In the genomic region with DNA sequence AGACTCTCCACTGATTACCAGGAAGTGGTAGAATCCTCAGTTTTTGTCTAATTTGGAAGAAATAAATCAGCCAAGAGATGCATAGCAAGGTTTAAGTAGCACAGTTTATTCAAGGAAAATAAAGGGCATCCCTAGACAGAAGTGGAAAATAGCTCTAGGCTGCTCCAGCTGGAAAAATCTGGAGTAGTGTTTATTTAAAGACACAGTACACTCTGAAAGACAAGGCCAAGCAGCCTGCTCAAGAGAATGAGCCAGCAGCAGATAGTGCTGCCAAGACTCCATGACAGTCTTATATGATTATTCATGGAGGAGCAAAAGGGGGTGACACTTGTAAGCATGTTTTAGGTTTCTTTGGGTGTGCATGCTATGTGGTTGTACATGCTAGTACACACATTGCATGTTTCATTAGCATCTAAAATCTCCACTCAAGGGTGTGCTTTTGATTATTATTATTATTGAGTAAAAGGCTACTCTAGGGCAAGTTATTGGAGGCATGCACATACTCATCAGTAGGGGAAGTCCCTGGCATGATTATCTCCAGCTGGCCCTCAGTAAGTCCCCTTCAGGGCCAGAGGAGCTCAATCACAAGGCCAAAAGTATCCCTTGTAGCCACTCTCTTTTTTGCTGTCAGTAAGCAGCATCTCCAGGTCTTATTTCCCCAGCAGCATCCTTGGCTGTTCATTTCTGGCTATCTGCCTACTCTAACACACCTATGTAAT, we compare ENCODE assay signal across 19 cellular contexts.
"Had no signal": no experiment of that assay in that cellular context is flagged by ENCODE, and none has a peak within 500 bp of the region (broad histone marks: within the 10 kb centered on the region; RNA-seq: fewer than 3 reads in every experiment).

No MANE protein-coding gene starts in this region.

- DNase-seq: effector memory CD8-positive, alpha-beta T cell; heart left ventricle; hippocampal formation; left colon; naive thymus-derived CD8-positive, alpha-beta T cell; posterior cingulate gyrus; spleen; stimulated activated CD4-positive, alpha-beta T cell treated with anti-CD3 and anti-CD28 coated beads, Interleukin-15, amount 100 ng/mL, for 24 hours; stimulated activated CD4-positive, alpha-beta T cell treated with anti-CD3 and anti-CD28 coated beads, Interleukin-1b, Interleukin-23, amount 100 ng/mL, for 48 hours; stimulated activated CD4-positive, alpha-beta T cell treated with anti-CD3 and anti-CD28 coated beads, Interleukin-4, amount 100 ng/mL, for 24 hours; upper lobe of right lung had no signal

- H3K4me1 ChIP-seq: esophagus muscularis mucosa, heart left ventricle, spleen, tibial nerve, upper lobe of right lung, vagina had no signal

- H3K4me3 ChIP-seq: esophagus muscularis mucosa, heart left ventricle, spleen, tibial nerve, upper lobe of right lung, vagina had no signal

- H3K36me3 Mint-ChIP-seq: stimulated activated memory B cell treated with anti-CD40 and anti-IgM and Interleukin-4, amounts not matched to agents 10 μg/mL and 1 μg/mL and 100 μg/mL, for 72 hours had no signal

- H3K27me3 ChIP-seq: esophagus muscularis mucosa, heart left ventricle, neutrophil, spleen, tibial nerve, upper lobe of right lung, vagina had no signal

- H3K4me3 Mint-ChIP-seq: dendritic cell treated with granulocyte-macrophage colony-stimulating factor and Interleukin-4, amounts not matched to agents 40 ng/mL and 50 ng/mL, for 4 days; effector memory CD8-positive, alpha-beta T cell; naive thymus-derived CD8-positive, alpha-beta T cell; stimulated activated memory B cell treated with anti-CD40 and anti-IgM and Interleukin-4, amounts not matched to agents 10 μg/mL and 1 μg/mL and 100 μg/mL, for 72 hours; stimulated activated naive CD8-positive, alpha-beta T cell treated with anti-CD3 and anti-CD28 coated beads, Interleukin-15, Interleukin-2, amounts not matched to agents 100 ng/mL and 50 ng/mL, for 24 hours had no signal

- H3K36me3 ChIP-seq: esophagus muscularis mucosa, heart left ventricle, neutrophil, spleen, tibial nerve, upper lobe of right lung, vagina had no signal

- H3K27ac ChIP-seq: epithelial cell of prostate, esophagus muscularis mucosa, heart left ventricle, neutrophil, spleen, tibial nerve, upper lobe of right lung, vagina had no signal

- H3K4me1 Mint-ChIP-seq: stimulated activated memory B cell treated with anti-CD40 and anti-IgM and Interleukin-4, amounts not matched to agents 10 μg/mL and 1 μg/mL and 100 μg/mL, for 72 hours had no signal

- H3K27me3 Mint-ChIP-seq: dendritic cell treated with granulocyte-macrophage colony-stimulating factor and Interleukin-4, amounts not matched to agents 40 ng/mL and 50 ng/mL, for 4 days; effector memory CD8-positive, alpha-beta T cell; naive thymus-derived CD8-positive, alpha-beta T cell; stimulated activated memory B cell treated with anti-CD40 and anti-IgM and Interleukin-4, amounts not matched to agents 10 μg/mL and 1 μg/mL and 100 μg/mL, for 72 hours; stimulated activated naive CD8-positive, alpha-beta T cell treated with anti-CD3 and anti-CD28 coated beads, Interleukin-15, Interleukin-2, amounts not matched to agents 100 ng/mL and 50 ng/mL, for 24 hours had no signal

- H3K9me3 ChIP-seq: esophagus muscularis mucosa, heart left ventricle, neutrophil, tibial nerve, upper lobe of right lung, vagina had no signal

- H3K27ac Mint-ChIP-seq: dendritic cell treated with granulocyte-macrophage colony-stimulating factor and Interleukin-4, amounts not matched to agents 40 ng/mL and 50 ng/mL, for 4 days; naive thymus-derived CD8-positive, alpha-beta T cell; stimulated activated memory B cell treated with anti-CD40 and anti-IgM and Interleukin-4, amounts not matched to agents 10 μg/mL and 1 μg/mL and 100 μg/mL, for 72 hours; stimulated activated naive CD8-positive, alpha-beta T cell treated with anti-CD3 and anti-CD28 coated beads, Interleukin-15, Interleukin-2, amounts not matched to agents 100 ng/mL and 50 ng/mL, for 24 hours had no signal
